ENCODE assay signal across 1 cellular context in the genomic region with DNA sequence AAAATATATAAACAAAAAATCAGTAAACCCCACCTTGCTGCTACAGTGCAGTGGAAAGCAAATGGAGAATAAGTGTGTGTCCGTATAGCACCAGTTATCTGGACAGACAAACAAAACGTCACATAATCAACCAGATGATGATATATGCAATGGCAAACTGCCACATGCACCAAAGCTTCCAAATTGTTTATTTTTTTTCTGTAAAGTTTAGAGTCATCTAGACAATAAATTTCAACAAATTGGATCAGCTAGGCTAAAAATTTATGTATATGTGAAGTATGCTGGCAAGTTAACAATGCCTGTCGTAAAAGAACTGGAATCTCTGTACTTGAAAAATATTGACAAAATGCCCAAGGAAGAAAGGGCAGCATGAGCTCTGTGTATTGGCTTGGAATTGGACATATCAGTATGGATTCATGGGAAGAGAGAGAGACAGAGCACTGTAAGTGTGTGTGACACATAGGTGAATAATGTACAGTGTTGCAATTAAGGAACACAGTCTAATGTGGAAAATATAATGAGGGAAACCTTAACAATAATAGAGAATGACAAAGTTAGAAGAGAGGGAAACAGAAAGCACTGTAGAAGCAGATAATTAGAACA.
TF ChIP-seq lines count a peak whose summit lies in the region.

No MANE protein-coding gene starts in this region.

TF ChIP-seq in HEK293, 187 proteins besides CTCF, POLR2A, EP300 and RAD21 (continued from another document and continues in another):
- TF ChIP-seq ZNF394 (tag by site-specific recombination; IDR thresholded peaks at IDR 0.05; ENCODE audit: borderline replicate concordance) = peak; percentile 47; the same call in 1 of the 2 replicates
- TF ChIP-seq OVOL3 (tag by site-specific recombination; IDR thresholded peaks at IDR 0.05) = peak; percentile 15; the same call in 1 of the 2 replicates
- TF ChIP-seq, protein P1, sequence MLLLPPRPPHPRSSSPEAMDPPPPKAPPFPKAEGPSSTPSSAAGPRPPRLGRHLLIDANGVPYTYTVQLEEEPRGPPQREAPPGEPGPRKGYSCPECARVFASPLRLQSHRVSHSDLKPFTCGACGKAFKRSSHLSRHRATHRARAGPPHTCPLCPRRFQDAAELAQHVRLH (tag by site-specific recombination; IDR thresholded peaks at IDR 0.05) = no peak
- no peak for TF ChIP-seq KLF9 (tag by site-specific recombination; IDR thresholded peaks at IDR 0.05; ENCODE audit: low read depth)
- TF ChIP-seq, protein P2, sequence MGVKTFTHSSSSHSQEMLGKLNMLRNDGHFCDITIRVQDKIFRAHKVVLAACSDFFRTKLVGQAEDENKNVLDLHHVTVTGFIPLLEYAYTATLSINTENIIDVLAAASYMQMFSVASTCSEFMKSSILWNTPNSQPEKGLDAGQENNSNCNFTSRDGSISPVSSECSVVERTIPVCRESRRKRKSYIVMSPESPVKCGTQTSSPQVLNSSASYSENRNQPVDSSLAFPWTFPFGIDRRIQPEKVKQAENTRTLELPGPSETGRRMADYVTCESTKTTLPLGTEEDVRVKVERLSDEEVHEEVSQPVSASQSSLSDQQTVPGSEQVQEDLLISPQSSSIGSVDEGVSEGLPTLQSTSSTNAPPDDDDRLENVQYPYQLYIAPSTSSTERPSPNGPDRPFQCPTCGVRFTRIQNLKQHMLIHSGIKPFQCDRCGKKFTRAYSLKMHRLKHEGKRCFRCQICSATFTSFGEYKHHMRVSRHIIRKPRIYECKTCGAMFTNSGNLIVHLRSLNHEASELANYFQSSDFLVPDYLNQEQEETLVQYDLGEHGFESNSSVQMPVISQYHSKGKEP (tag by site-specific recombination; IDR thresholded peaks at IDR 0.05) = peak; percentile 88
- TF ChIP-seq, protein P3, sequence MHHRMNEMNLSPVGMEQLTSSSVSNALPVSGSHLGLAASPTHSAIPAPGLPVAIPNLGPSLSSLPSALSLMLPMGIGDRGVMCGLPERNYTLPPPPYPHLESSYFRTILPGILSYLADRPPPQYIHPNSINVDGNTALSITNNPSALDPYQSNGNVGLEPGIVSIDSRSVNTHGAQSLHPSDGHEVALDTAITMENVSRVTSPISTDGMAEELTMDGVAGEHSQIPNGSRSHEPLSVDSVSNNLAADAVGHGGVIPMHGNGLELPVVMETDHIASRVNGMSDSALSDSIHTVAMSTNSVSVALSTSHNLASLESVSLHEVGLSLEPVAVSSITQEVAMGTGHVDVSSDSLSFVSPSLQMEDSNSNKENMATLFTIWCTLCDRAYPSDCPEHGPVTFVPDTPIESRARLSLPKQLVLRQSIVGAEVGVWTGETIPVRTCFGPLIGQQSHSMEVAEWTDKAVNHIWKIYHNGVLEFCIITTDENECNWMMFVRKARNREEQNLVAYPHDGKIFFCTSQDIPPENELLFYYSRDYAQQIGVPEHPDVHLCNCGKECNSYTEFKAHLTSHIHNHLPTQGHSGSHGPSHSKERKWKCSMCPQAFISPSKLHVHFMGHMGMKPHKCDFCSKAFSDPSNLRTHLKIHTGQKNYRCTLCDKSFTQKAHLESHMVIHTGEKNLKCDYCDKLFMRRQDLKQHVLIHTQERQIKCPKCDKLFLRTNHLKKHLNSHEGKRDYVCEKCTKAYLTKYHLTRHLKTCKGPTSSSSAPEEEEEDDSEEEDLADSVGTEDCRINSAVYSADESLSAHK (tag by site-specific recombination; IDR thresholded peaks at IDR 0.05) = peak; percentile 49; the same call in 1 of the 2 replicates
- TF ChIP-seq, protein P4, sequence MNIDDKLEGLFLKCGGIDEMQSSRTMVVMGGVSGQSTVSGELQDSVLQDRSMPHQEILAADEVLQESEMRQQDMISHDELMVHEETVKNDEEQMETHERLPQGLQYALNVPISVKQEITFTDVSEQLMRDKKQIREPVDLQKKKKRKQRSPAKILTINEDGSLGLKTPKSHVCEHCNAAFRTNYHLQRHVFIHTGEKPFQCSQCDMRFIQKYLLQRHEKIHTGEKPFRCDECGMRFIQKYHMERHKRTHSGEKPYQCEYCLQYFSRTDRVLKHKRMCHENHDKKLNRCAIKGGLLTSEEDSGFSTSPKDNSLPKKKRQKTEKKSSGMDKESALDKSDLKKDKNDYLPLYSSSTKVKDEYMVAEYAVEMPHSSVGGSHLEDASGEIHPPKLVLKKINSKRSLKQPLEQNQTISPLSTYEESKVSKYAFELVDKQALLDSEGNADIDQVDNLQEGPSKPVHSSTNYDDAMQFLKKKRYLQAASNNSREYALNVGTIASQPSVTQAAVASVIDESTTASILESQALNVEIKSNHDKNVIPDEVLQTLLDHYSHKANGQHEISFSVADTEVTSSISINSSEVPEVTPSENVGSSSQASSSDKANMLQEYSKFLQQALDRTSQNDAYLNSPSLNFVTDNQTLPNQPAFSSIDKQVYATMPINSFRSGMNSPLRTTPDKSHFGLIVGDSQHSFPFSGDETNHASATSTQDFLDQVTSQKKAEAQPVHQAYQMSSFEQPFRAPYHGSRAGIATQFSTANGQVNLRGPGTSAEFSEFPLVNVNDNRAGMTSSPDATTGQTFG (tag by site-specific recombination; IDR thresholded peaks at IDR 0.05; ENCODE audit: borderline replicate concordance) = no peak
- TF ChIP-seq, protein P5, sequence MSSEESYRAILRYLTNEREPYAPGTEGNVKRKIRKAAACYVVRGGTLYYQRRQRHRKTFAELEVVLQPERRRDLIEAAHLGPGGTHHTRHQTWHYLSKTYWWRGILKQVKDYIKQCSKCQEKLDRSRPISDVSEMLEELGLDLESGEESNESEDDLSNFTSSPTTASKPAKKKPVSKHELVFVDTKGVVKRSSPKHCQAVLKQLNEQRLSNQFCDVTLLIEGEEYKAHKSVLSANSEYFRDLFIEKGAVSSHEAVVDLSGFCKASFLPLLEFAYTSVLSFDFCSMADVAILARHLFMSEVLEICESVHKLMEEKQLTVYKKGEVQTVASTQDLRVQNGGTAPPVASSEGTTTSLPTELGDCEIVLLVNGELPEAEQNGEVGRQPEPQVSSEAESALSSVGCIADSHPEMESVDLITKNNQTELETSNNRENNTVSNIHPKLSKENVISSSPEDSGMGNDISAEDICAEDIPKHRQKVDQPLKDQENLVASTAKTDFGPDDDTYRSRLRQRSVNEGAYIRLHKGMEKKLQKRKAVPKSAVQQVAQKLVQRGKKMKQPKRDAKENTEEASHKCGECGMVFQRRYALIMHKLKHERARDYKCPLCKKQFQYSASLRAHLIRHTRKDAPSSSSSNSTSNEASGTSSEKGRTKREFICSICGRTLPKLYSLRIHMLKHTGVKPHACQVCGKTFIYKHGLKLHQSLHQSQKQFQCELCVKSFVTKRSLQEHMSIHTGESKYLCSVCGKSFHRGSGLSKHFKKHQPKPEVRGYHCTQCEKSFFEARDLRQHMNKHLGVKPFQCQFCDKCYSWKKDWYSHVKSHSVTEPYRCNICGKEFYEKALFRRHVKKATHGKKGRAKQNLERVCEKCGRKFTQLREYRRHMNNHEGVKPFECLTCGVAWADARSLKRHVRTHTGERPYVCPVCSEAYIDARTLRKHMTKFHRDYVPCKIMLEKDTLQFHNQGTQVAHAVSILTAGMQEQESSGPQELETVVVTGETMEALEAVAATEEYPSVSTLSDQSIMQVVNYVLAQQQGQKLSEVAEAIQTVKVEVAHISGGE (tag by site-specific recombination; conservative IDR thresholded peaks at IDR 0.05; ENCODE audit: low read depth) = no peak
- TF ChIP-seq ZNF530 (tag by site-specific recombination; IDR thresholded peaks at IDR 0.05; ENCODE audit: low read depth) = no peak
- TF ChIP-seq, protein P6, sequence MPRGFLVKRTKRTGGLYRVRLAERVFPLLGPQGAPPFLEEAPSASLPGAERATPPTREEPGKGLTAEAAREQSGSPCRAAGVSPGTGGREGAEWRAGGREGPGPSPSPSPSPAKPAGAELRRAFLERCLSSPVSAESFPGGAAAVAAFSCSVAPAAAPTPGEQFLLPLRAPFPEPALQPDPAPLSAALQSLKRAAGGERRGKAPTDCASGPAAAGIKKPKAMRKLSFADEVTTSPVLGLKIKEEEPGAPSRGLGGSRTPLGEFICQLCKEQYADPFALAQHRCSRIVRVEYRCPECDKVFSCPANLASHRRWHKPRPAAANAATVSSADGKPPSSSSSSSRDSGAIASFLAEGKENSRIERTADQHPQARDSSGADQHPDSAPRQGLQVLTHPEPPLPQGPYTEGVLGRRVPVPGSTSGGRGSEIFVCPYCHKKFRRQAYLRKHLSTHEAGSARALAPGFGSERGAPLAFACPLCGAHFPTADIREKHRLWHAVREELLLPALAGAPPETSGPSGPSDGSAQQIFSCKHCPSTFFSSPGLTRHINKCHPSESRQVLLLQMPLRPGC (tag by site-specific recombination; IDR thresholded peaks at IDR 0.05) = peak; percentile 57; the same call in 1 of the 2 replicates
- TF ChIP-seq, protein P7, sequence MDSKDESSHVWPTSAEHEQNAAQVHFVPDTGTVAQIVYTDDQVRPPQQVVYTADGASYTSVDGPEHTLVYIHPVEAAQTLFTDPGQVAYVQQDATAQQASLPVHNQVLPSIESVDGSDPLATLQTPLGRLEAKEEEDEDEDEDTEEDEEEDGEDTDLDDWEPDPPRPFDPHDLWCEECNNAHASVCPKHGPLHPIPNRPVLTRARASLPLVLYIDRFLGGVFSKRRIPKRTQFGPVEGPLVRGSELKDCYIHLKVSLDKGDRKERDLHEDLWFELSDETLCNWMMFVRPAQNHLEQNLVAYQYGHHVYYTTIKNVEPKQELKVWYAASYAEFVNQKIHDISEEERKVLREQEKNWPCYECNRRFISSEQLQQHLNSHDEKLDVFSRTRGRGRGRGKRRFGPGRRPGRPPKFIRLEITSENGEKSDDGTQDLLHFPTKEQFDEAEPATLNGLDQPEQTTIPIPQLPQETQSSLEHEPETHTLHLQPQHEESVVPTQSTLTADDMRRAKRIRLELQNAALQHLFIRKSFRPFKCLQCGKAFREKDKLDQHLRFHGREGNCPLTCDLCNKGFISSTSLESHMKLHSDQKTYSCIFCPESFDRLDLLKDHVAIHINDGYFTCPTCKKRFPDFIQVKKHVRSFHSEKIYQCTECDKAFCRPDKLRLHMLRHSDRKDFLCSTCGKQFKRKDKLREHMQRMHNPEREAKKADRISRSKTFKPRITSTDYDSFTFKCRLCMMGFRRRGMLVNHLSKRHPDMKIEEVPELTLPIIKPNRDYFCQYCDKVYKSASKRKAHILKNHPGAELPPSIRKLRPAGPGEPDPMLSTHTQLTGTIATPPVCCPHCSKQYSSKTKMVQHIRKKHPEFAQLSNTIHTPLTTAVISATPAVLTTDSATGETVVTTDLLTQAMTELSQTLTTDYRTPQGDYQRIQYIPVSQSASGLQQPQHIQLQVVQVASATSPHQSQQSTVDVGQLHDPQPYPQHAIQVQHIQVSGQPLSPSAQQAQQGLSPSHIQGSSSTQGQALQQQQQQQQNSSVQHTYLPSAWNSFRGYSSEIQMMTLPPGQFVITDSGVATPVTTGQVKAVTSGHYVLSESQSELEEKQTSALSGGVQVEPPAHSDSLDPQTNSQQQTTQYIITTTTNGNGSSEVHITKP (tag by site-specific recombination; IDR thresholded peaks at IDR 0.05) = no peak; the same call in 1 of the 2 replicates
- TF ChIP-seq, protein P8, sequence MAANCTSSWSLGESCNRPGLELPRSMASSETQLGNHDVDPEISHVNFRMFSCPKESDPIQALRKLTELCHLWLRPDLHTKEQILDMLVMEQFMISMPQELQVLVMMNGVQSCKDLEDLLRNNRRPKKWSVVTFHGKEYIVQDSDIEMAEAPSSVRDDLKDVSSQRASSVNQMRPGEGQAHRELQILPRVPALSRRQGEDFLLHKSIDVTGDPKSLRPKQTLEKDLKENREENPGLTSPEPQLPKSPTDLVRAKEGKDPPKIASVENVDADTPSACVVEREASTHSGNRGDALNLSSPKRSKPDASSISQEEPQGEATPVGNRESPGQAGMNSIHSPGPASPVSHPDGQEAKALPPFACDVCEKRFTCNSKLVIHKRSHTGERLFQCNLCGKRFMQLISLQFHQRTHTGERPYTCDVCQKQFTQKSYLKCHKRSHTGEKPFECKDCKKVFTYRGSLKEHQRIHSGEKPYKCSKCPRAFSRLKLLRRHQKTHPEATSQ (tag by site-specific recombination; IDR thresholded peaks at IDR 0.05) = no peak
- peak; percentile 60; the same call in 1 of the 2 replicates for TF ChIP-seq OSR2 (tag by site-specific recombination; IDR thresholded peaks at IDR 0.05)
- TF ChIP-seq ZBTB7A (tag by site-specific recombination; IDR thresholded peaks at IDR 0.05; ENCODE audit: low read depth) = no peak
- TF ChIP-seq, protein P9, sequence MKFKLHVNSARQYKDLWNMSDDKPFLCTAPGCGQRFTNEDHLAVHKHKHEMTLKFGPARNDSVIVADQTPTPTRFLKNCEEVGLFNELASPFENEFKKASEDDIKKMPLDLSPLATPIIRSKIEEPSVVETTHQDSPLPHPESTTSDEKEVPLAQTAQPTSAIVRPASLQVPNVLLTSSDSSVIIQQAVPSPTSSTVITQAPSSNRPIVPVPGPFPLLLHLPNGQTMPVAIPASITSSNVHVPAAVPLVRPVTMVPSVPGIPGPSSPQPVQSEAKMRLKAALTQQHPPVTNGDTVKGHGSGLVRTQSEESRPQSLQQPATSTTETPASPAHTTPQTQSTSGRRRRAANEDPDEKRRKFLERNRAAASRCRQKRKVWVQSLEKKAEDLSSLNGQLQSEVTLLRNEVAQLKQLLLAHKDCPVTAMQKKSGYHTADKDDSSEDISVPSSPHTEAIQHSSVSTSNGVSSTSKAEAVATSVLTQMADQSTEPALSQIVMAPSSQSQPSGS (tag by site-specific recombination; IDR thresholded peaks at IDR 0.05; ENCODE audit: low read depth) = peak; percentile 12; the same call in 1 of the 2 replicates
- no peak for TF ChIP-seq PRDM1 (tag by site-specific recombination; IDR thresholded peaks at IDR 0.05)
- TF ChIP-seq ZNF350 (tag by site-specific recombination; IDR thresholded peaks at IDR 0.05) = no peak
- TF ChIP-seq ZBTB17 (tag by site-specific recombination; IDR thresholded peaks at IDR 0.05) = peak; percentile 50
- TF ChIP-seq ZNF558 (tag by site-specific recombination; IDR thresholded peaks at IDR 0.05) = 0 out of 2 replicates have a peak, but pooled peaks have one; percentile 30
- no peak for TF ChIP-seq ZNF610 (tag by site-specific recombination; IDR thresholded peaks at IDR 0.05; ENCODE audit: borderline replicate concordance)
- TF ChIP-seq ZNF133 (tag by site-specific recombination; IDR thresholded peaks at IDR 0.05) = no peak
- TF ChIP-seq ZXDB (tag by site-specific recombination; IDR thresholded peaks at IDR 0.05) = peak; percentile 62; the same call in 1 of the 2 replicates
- no peak for TF ChIP-seq ZNF311 (tag by site-specific recombination; IDR thresholded peaks at IDR 0.05; ENCODE audit: borderline replicate concordance)
- TF ChIP-seq, protein P10, sequence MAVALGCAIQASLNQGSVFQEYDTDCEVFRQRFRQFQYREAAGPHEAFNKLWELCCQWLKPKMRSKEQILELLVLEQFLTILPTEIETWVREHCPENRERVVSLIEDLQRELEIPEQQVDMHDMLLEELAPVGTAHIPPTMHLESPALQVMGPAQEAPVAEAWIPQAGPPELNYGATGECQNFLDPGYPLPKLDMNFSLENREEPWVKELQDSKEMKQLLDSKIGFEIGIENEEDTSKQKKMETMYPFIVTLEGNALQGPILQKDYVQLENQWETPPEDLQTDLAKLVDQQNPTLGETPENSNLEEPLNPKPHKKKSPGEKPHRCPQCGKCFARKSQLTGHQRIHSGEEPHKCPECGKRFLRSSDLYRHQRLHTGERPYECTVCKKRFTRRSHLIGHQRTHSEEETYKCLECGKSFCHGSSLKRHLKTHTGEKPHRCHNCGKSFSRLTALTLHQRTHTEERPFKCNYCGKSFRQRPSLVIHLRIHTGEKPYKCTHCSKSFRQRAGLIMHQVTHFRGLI (tag by site-specific recombination; IDR thresholded peaks at IDR 0.05) = peak; percentile 28; the same call in 1 of the 2 replicates
- TF ChIP-seq ZNF629 (tag by site-specific recombination; IDR thresholded peaks at IDR 0.05) = peak; percentile 85
- no peak for TF ChIP-seq ZNF707 (tag by site-specific recombination; IDR thresholded peaks at IDR 0.05)
- no peak for TF ChIP-seq ZNF555 (tag by site-specific recombination; conservative IDR thresholded peaks at IDR 0.05)
- no peak for TF ChIP-seq ZSCAN23 (tag by site-specific recombination; IDR thresholded peaks at IDR 0.05)
- no peak for TF ChIP-seq HOXC10 (CRISPR knock-in tag; IDR thresholded peaks at IDR 0.05)
- TF ChIP-seq ZNF138 (tag by site-specific recombination; IDR thresholded peaks at IDR 0.05; ENCODE audit: borderline replicate concordance) = no peak
- no peak for TF ChIP-seq ZNF423 (tag by site-specific recombination; IDR thresholded peaks at IDR 0.05)
- no peak for TF ChIP-seq ZNF768 (tag by site-specific recombination; IDR thresholded peaks at IDR 0.05)
- TF ChIP-seq ZEB2 (tag by site-specific recombination; IDR thresholded peaks at IDR 0.05) = peak; percentile 84
